13 cellular contexts compared by ENCODE assay signal in genomic region chr13:46962286-46962941, GRCh38.
DNase-seq lines count a peak whose midpoint lies in the region; TF ChIP-seq lines count a peak whose summit lies in the region.
"Had no signal": no experiment of that assay in that cellular context is flagged by ENCODE, and none has a peak within 500 bp of the region (broad histone marks: within the 10 kb centered on the region; RNA-seq: fewer than 3 reads in every experiment).

No MANE protein-coding gene starts in this region.

- peaks cover 2% of the 10 kb centered on the region for H3K27me3 Mint-ChIP-seq in nephron progenitor cell (ENCODE audit: low read depth, poor library complexity)

- H3K4me1 Mint-ChIP-seq in nephron progenitor cell: no peaks in the 10 kb centered on the region

- no peak overlapping the region for H2AFZ ChIP-seq in KMS-11 (ENCODE audit: low read depth)

- no peaks in the 10 kb centered on the region for H3K36me3 ChIP-seq in KMS-11 (ENCODE audit: insufficient read depth)
- H3K36me3 ChIP-seq: SJCRH30 had no signal

- H3K4me2 ChIP-seq in KMS-11: no peak overlapping the region

- no peaks in the 10 kb centered on the region for H3K27me3 ChIP-seq in KMS-11 (ENCODE audit: insufficient read depth, low read depth)
- H3K27me3 ChIP-seq: SJCRH30 had no signal

- H3K9me3 Mint-ChIP-seq in nephron progenitor cell: no peaks in the 10 kb centered on the region

- H3K27ac ChIP-seq in KMS-11: no peak overlapping the region
- H3K27ac ChIP-seq: SJCRH30 had no signal

- no peak overlapping the region for H3K27ac Mint-ChIP-seq in nephron progenitor cell

- H3K4me3 ChIP-seq in KMS-11 (IDR thresholded peaks at IDR 0.05; ENCODE audit: insufficient read depth, low read depth, low read length): no peak overlapping the region
- no peak overlapping the region for H3K4me3 ChIP-seq in astrocyte of the spinal cord (ENCODE audit: low read depth, low read length)
- H3K4me3 ChIP-seq: SJCRH30 had no signal

- DNase-seq in ELF-1 (ENCODE audit: low read depth, low spot score): peak; percentile 10
- DNase-seq in astrocyte of the spinal cord (ENCODE audit: low read depth, low spot score): peak; percentile 23
- no peak for DNase-seq in nephron progenitor cell
- DNase-seq in NCI-H526 treated with DMSO at 0.1 percent for 48 hours (lab: John Stamatoyannopoulos, UW): no peak
- DNase-seq in kidney glomerular epithelial cell (lab: John Stamatoyannopoulos, UW): no peak
- no peak for DNase-seq in activated CD8-positive, alpha-beta memory T cell treated with anti-CD3 and anti-CD28 coated beads, Interleukin-2, amount 50 U/mL, for 48 hours
- DNase-seq in NCI-H345 (lab: John Stamatoyannopoulos, UW): no peak
- DNase-seq: activated effector memory CD4-positive, alpha-beta T cell treated with Interleukin-2 at 50 U/mL for 16 hours; hippocampal formation; right cardiac atrium; stimulated activated naive CD8-positive, alpha-beta T cell treated with anti-CD3 and anti-CD28 coated beads, Interleukin-15, Interleukin-2, amounts not matched to agents 100 U/mL and 50 U/mL, for 24 hours had no signal

- H4K20me1 ChIP-seq in KMS-11 (ENCODE audit: insufficient read depth): no peaks in the 10 kb centered on the region

- no peaks in the 10 kb centered on the region for H3K36me3 Mint-ChIP-seq in nephron progenitor cell (ENCODE audit: low read depth)

- no peak overlapping the region for H3K4me3 Mint-ChIP-seq in nephron progenitor cell

- no peaks in the 10 kb centered on the region for H3K4me1 ChIP-seq in KMS-11 (ENCODE audit: low read depth, poor library complexity, severe bottlenecking)
- H3K4me1 ChIP-seq: SJCRH30 had no signal

- peak; percentile 21; the same call in 1 of the 2 replicates for TF ChIP-seq CTCF in KMS-11 (conservative IDR thresholded peaks at IDR 0.05; ENCODE audit: low read depth, low read length)
- peak; percentile 49 for TF ChIP-seq CTCF in astrocyte of the spinal cord (IDR thresholded peaks at IDR 0.05; ENCODE audit: low read depth, low read length)
- TF ChIP-seq CTCF in nephron progenitor cell (IDR thresholded peaks at IDR 0.05): peak; percentile 43

- no peaks in the 10 kb centered on the region for H3K79me2 ChIP-seq in KMS-11 (ENCODE audit: insufficient read depth, low read depth)

- no peak overlapping the region for H3K9ac ChIP-seq in KMS-11

- in situ Hi-C loops in astrocyte of the spinal cord (cut with HindIII; ENCODE audit: low sequenced_read_pairs): no loop called here

Comparison
In these comparisons a context has a peak if more than half of its experiments do, and no peak if none do; other contexts are left out.
1. DNase-seq: peak in ELF-1 (single experiment) and astrocyte of the spinal cord (single experiment); none in nephron progenitor cell (single experiment), NCI-H526 treated with DMSO at 0.1 percent for 48 hours (single experiment), kidney glomerular epithelial cell (single experiment), activated CD8-positive, alpha-beta memory T cell treated with anti-CD3 and anti-CD28 coated beads, Interleukin-2, amount 50 U/mL, for 48 hours (single experiment) and NCI-H345 (single experiment).
2. Peak in every context shown above with its lines, with median percentiles within 50 percentile points of each other: CTCF ChIP-seq.